Comparison of ENCODE assay signal across 12 cellular contexts in the genomic region with DNA sequence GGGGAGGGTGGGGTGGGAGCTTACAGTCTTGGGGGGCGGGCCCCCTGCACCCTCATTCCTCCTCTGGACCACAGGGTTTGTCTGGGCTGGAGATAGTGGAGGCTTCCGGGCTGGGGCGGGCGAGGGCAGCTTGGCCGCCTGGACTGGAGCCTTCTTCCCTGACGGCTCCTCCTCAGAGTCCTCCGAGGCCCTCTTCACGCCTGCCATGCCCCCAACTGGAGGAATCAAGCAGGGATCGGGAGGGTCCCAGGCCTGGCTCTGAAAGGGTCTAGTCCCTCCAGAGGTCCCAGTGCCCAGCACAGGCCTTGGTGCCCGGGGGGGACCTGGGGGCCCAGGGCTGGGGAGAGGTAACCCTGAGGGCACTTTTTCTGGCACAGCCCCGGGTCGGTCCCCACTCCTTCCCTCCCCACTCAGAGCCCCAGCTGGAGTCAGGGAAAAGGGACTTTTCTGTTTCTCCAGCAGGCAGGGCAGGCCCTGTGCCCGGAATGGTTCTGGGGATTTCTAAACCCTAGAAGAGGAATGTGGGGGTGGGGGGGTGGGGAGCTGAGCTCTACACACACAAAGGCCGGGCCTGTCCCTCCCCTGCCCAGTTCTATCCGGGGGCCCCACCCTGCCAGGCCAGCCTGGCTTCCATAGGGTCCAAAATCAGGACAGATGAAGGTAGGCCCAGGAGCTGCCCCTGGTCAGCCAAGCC. TPM values are rescaled to one million over a fixed set of nuclear protein-coding genes. Genes with fewer than 3 reads are reported as not detected.
DNase-seq lines count a peak whose midpoint lies in the region; ATAC-seq, FAIRE-seq and TF ChIP-seq lines count a peak whose summit lies in the region.
"Had no signal": no experiment of that assay in that cellular context is flagged by ENCODE, and none has a peak within 500 bp of the region (broad histone marks: within the 10 kb centered on the region; RNA-seq: fewer than 3 reads in every experiment).

No MANE protein-coding gene starts in this region.

- 68 to 82% (median 74%) methylated on average over 10 to 15 of the region's 15 CpGs for WGBS in small intestine, 3 donors

- H3K9ac ChIP-seq in PC-3 (ENCODE audit: low read length) = no peak overlapping the region

- intact Hi-C loops in PC-3 (cut with micrococcal nuclease) = no loop called here

- BruUV-seq in PC-3 (replicated peaks; lab: Mats Ljungman, UMichigan) = no TSS peak

- FAIRE-seq in small intestine (lab: Jason Lieb, UNC) = no peak
- FAIRE-seq: keratinocyte had no signal

- peaks cover 29% of the 10 kb centered on the region for H3K79me2 ChIP-seq in osteoblast (ENCODE audit: insufficient read depth, low read length)
- H3K79me2 ChIP-seq in PC-3 (ENCODE audit: low read length) = peaks cover 18% of the 10 kb centered on the region

- H4K20me1 ChIP-seq in osteoblast (ENCODE audit: insufficient read depth, low read length) = peaks cover 15% of the 10 kb centered on the region
- no peaks in the 10 kb centered on the region; the same call in 1 of the 2 replicates for H4K20me1 ChIP-seq in PC-3 (ENCODE audit: low read length)

- H3K36me3 ChIP-seq in RWPE2 (ENCODE audit: low read depth) (peaks cover 8% of the 10 kb centered on the region; the same call in 1 of the 2 replicates), osteoblast (ENCODE audit: insufficient read depth, low read length) (peaks cover 18% of the 10 kb centered on the region), PC-3 (ENCODE audit: low read depth, low read length) (no peaks in the 10 kb centered on the region), small intestine (ENCODE audit: control insufficient read depth in 2 of 2, insufficient read depth in 2 of 2, low read length in 2 of 2) (peaks cover 3% of the 10 kb centered on the region in 2 donors)

- no peaks in the 10 kb centered on the region for H3K27me3 ChIP-seq in RWPE2 (ENCODE audit: insufficient read depth, poor library complexity, severe bottlenecking)
- no peaks in the 10 kb centered on the region for H3K27me3 ChIP-seq in osteoblast (ENCODE audit: insufficient read depth, low read length)
- no peaks in the 10 kb centered on the region for H3K27me3 ChIP-seq in PC-3 (ENCODE audit: low read length)
- no peaks in the 10 kb centered on the region for H3K27me3 ChIP-seq in small intestine (ENCODE audit: control insufficient read depth in 2 of 2, insufficient read depth in 2 of 2, low read length in 2 of 2)

- H2AFZ ChIP-seq in osteoblast (ENCODE audit: low read length) = no peak overlapping the region
- H2AFZ ChIP-seq in PC-3 (ENCODE audit: low read length) = no peak overlapping the region

- no peak for TF ChIP-seq CTCF in RWPE2 (IDR thresholded peaks at IDR 0.05; ENCODE audit: poor library complexity, severe bottlenecking)
- no peak for TF ChIP-seq CTCF in fibroblast of villous mesenchyme (IDR thresholded peaks at IDR 0.05; ENCODE audit: insufficient read depth, low read depth, low read length)
- no peak for TF ChIP-seq CTCF in osteoblast (IDR thresholded peaks at IDR 0.05; ENCODE audit: extremely low read depth, low read depth, low read length)
- TF ChIP-seq CTCF in PC-3 (conservative IDR thresholded peaks at IDR 0.05; ENCODE audit: low read depth, low read length) = no peak

- no peak overlapping the region for H3K4me2 ChIP-seq in osteoblast (ENCODE audit: insufficient read depth, low read length)
- H3K4me2 ChIP-seq in PC-3 (ENCODE audit: low read length) = no peak overlapping the region

- H3K4me3 ChIP-seq in RWPE2 (ENCODE audit: severe bottlenecking) (no peak overlapping the region), fibroblast of villous mesenchyme (ENCODE audit: low read depth, low read length) (no peak overlapping the region), osteoblast (ENCODE audit: insufficient read depth, low read length) (no peak overlapping the region), PC-3 (ENCODE audit: low read length) (no peak overlapping the region), small intestine (ENCODE audit: low read depth in 1 of 2, low read length in 2 of 2) (no peak overlapping the region)

- peak; percentile 55 for DNase-seq in A172 (ENCODE audit: low spot score)
- no peak for DNase-seq in RWPE2 (ENCODE audit: low spot score)
- peak; percentile 28 for DNase-seq in fibroblast of villous mesenchyme (ENCODE audit: low read depth)
- DNase-seq in osteoblast (ENCODE audit: insufficient read length, low spot score, missing footprints) = peak; percentile 97
- DNase-seq in SKM-1 (lab: John Stamatoyannopoulos, UW; ENCODE audit: unreplicated experiment) = no peak
- DNase-seq in PC-3 = no peak
- no peak for DNase-seq in small intestine
- no peak for DNase-seq in activated CD4-positive, CD25-positive, alpha-beta regulatory T cell treated with anti-CD3 and anti-CD28 coated beads, Interleukin-2, amount 50 U/mL, for 72 hours
- DNase-seq: activated B cell treated with CpG ODN at 0.5 μM for 24 hours; activated naive CD8-positive, alpha-beta T cell treated with anti-CD3 and anti-CD28 coated beads, Interleukin-2, amount 10 ng/mL, durations not matched to agents 7 days and 5 days; cortex of kidney had no signal

- CTCF ChIA-PET in PC-3 (lab: Charles Lee) = no interaction called here

- POLR2A ChIA-PET in PC-3 (lab: Charles Lee; ENCODE audit: unreplicated experiment) = no interaction called here

- H3K27ac ChIP-seq in RWPE2 (ENCODE audit: poor library complexity, severe bottlenecking) (no peak overlapping the region), osteoblast (ENCODE audit: low read depth, low read length) (no peak overlapping the region), PC-3 (ENCODE audit: low read length) (no peak overlapping the region), small intestine (ENCODE audit: low read depth in 1 of 2, low read length in 1 of 2) (peak overlapping the region in 1 of 2 donors; percentile 56)

- H3K9me3 ChIP-seq in RWPE2 (ENCODE audit: severe bottlenecking) (no peaks in the 10 kb centered on the region), osteoblast (ENCODE audit: low read depth, low read length) (no peaks in the 10 kb centered on the region), PC-3 (ENCODE audit: low read length) (no peaks in the 10 kb centered on the region), small intestine (ENCODE audit: control insufficient read depth, low read depth) (no peaks in the 10 kb centered on the region)

- H3K9me2 ChIP-seq in PC-3 (replicated peaks; ENCODE audit: low read length) = no peaks in the 10 kb centered on the region

- no peaks in the 10 kb centered on the region for H3F3A ChIP-seq in PC-3 (ENCODE audit: low read length, unreplicated experiment)

- H3K4me1 ChIP-seq in RWPE2 (ENCODE audit: insufficient read depth, poor library complexity, severe bottlenecking) = peaks cover 6% of the 10 kb centered on the region
- no peaks in the 10 kb centered on the region for H3K4me1 ChIP-seq in osteoblast (ENCODE audit: insufficient read depth, low read length)
- no peaks in the 10 kb centered on the region for H3K4me1 ChIP-seq in PC-3 (ENCODE audit: insufficient read depth, low read length)
- no peaks in the 10 kb centered on the region for H3K4me1 ChIP-seq in small intestine (ENCODE audit: control insufficient read depth in 2 of 2, insufficient read depth in 1 of 2, low read depth in 1 of 2, low read length in 1 of 2)

- peak; percentile 3; the same call in 1 of the 3 replicates for ATAC-seq in RWPE2 (ENCODE audit: low read depth)
- no peak for ATAC-seq in PC-3

RNA-seq across cellular contexts. Expression of a gene that starts 11.6 kb away (rescaled TPM):
- total RNA-seq in A172 (2014; rRNA removed; shearing (Covaris generic)) = 21.2 and 28.2 TPM in 2 replicates
- total RNA-seq in fibroblast of villous mesenchyme (25.4 and 34.5 TPM in 2 replicates), osteoblast (30.4 and 36.5 TPM in 2 replicates), PC-3 (2014; rRNA removed) (52.8 and 72.6 TPM in 2 replicates)
- polyA plus RNA-seq in small intestine = 100 to 1,000 TPM in 2 of 3 donors, 10 to 100 TPM in 1; 67.9 to 533 (median 442) TPM

RNA-seq across cellular contexts. Expression of a gene that starts 56.5 kb away (rescaled TPM):
- 45.3 and 49.6 TPM in 2 replicates for total RNA-seq in A172 (2014; rRNA removed; shearing (Covaris generic))
- total RNA-seq in fibroblast of villous mesenchyme (45.3 and 69.9 TPM in 2 replicates), osteoblast (53.0 and 66.2 TPM in 2 replicates), PC-3 (2014; rRNA removed) (62.9 and 92.6 TPM in 2 replicates)
- polyA plus RNA-seq in small intestine = 10 to 100 TPM; 56.5 to 83.2 (median 81.4) TPM

Comparison
In these comparisons a context has a peak if more than half of its experiments do, and no peak if none do; other contexts are left out.
1. DNase-seq: peak in A172 (single experiment), fibroblast of villous mesenchyme (single experiment) and osteoblast (single experiment); none in RWPE2 (single experiment), SKM-1 (single experiment), PC-3 (single experiment), small intestine (single experiment) and activated CD4-positive, CD25-positive, alpha-beta regulatory T cell treated with anti-CD3 and anti-CD28 coated beads, Interleukin-2, amount 50 U/mL, for 72 hours (single experiment).